1 cellular context compared by ENCODE assay signal in genomic region chr6:41723178-41723935, GRCh38.
A peak's percentile ranks its signal among the peaks of the same experiment; 100 is the strongest.
TF ChIP-seq lines count a peak whose summit lies in the region.

No MANE protein-coding gene starts in this region.

TF ChIP-seq in K562, 482 proteins besides CTCF, POLR2A, EP300 and RAD21 (continued from another document and continues in another):
- TF ChIP-seq ZBTB11 (CRISPR knock-in tag; IDR thresholded peaks at IDR 0.05), result peak in 1 of 3 experiments; percentile 36; a peak in 1 of 6 replicates
- no peak for TF ChIP-seq BRF2 (IDR thresholded peaks at IDR 0.05; ENCODE audit: borderline replicate concordance, insufficient read depth, insufficient read length)
- peak; percentile 50; the same call in 1 of the 2 replicates for TF ChIP-seq JUND (IDR thresholded peaks at IDR 0.05; ENCODE audit: borderline replicate concordance, low read depth, low read length)
- peak; percentile 30; the same call in 1 of the 3 replicates for TF ChIP-seq JUND (tag; IDR thresholded peaks at IDR 0.05; ENCODE audit: borderline replicate concordance, low read depth, low read length)
- no peak for TF ChIP-seq USF1 (CRISPR knock-in tag; IDR thresholded peaks at IDR 0.05)
- peak; percentile 69; the same call in 1 of the 2 replicates for TF ChIP-seq SPI1 (IDR thresholded peaks at IDR 0.05; ENCODE audit: borderline replicate concordance, low read depth, low read length)
- no peak for TF ChIP-seq SREBF1 (IDR thresholded peaks at IDR 0.05; ENCODE audit: borderline replicate concordance, low read depth, low read length)
- no peak for TF ChIP-seq SIN3B (IDR thresholded peaks at IDR 0.05; ENCODE audit: low read depth)
- peak; percentile 49; the same call in 1 of the 2 replicates for TF ChIP-seq NCOA6 (IDR thresholded peaks at IDR 0.05)
- TF ChIP-seq ATF7 (IDR thresholded peaks at IDR 0.05), result peak; percentile 53; the same call in 1 of the 2 replicates
- no peak for TF ChIP-seq GTF2F1 (IDR thresholded peaks at IDR 0.05; ENCODE audit: low read depth, low read length)
- 0 out of 2 replicates have a peak, but pooled peaks have one; percentile 36 for TF ChIP-seq RERE (CRISPR knock-in tag; IDR thresholded peaks at IDR 0.05; ENCODE audit: borderline replicate concordance)
- TF ChIP-seq MAZ (CRISPR knock-in tag; conservative IDR thresholded peaks at IDR 0.05 in 1 of 2, IDR thresholded peaks at IDR 0.05 in 1 of 2), result peak in 1 of 2 experiments; percentile 40; a peak in 1 of 4 replicates
- TF ChIP-seq REST (CRISPR knock-in tag; IDR thresholded peaks at IDR 0.05; ENCODE audit: low read depth), result no peak
- no peak for TF ChIP-seq ZNF609 (CRISPR knock-in tag; IDR thresholded peaks at IDR 0.05; ENCODE audit: borderline replicate concordance)
- no peak for TF ChIP-seq RBM39 (optimal IDR thresholded peaks at IDR 0.05; ENCODE audit: low read depth, low read length)
- TF ChIP-seq MCM3 (IDR thresholded peaks at IDR 0.05), result no peak
- peak; percentile 58 for TF ChIP-seq FOSL1 (tag; conservative IDR thresholded peaks at IDR 0.05)
- peak in 2 of 3 experiments; percentile 17 to 50 for TF ChIP-seq YY1 (IDR thresholded peaks at IDR 0.05; ENCODE audit: borderline replicate concordance in 1 of 3, control insufficient read depth in 1 of 3, extremely low read depth in 1 of 3, insufficient read depth in 3 of 3, insufficient read length in 1 of 3, insufficient replicate concordance in 2 of 3, low read depth in 1 of 3, low read length in 2 of 3)
- TF ChIP-seq MAFG (tag; conservative IDR thresholded peaks at IDR 0.05), result no peak
- no peak for TF ChIP-seq FOXP4 (CRISPR knock-in tag; IDR thresholded peaks at IDR 0.05; ENCODE audit: borderline replicate concordance)
- peak; percentile 88 for TF ChIP-seq GABPB1 (CRISPR knock-in tag; IDR thresholded peaks at IDR 0.05)
- 0 out of 4 replicates have a peak, but pooled peaks of 1 of the 2 experiments have one; percentile 42 for TF ChIP-seq UBTF (IDR thresholded peaks at IDR 0.05; ENCODE audit: borderline replicate concordance in 1 of 2, low read depth in 2 of 2, low read length in 2 of 2)
- TF ChIP-seq RBM34 (IDR thresholded peaks at IDR 0.05; ENCODE audit: borderline replicate concordance, insufficient read depth, low read length), result no peak
- TF ChIP-seq GABPA (tag; conservative IDR thresholded peaks at IDR 0.05; ENCODE audit: low read depth), result peak; percentile 78
